17 cellular contexts compared by ENCODE assay signal in the genomic region with DNA sequence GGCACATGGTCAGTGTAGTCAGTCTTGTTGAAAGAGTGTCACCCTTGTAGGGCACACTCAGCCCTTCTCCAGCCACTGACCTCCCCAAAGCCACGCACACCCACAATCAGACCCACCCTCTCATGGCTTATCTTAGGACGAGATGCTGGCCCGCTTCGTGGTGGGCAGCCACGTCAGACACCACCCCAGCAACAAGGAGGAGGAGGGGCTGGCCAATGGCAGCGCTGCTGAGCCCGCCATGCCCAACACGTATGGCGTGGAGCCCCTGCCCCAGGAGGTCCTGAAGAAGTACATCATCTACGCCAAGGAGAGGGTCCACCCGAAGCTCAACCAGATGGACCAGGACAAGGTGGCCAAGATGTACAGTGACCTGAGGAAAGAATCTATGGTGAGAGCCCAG. TPM values are rescaled to one million over a fixed set of nuclear protein-coding genes. Genes with fewer than 3 reads are reported as not detected.
DNase-seq lines count a peak whose midpoint lies in the region; ATAC-seq, FAIRE-seq and TF ChIP-seq lines count a peak whose summit lies in the region.
"Had no signal": no experiment of that assay in that cellular context is flagged by ENCODE, and none has a peak within 500 bp of the region (broad histone marks: within the 10 kb centered on the region; RNA-seq: fewer than 3 reads in every experiment).

No MANE protein-coding gene starts in this region.

- H4K8ac ChIP-seq in neuronal stem cell (ENCODE audit: low read depth, low read length) = no peak overlapping the region

- ATAC-seq in activated naive CD8-positive, alpha-beta T cell treated with anti-CD3 and anti-CD28 coated beads, Interleukin-2, amount 50 U/mL, for 24 hours = no peak
- ATAC-seq in K562 = no peak
- ATAC-seq: CD8-positive, alpha-beta T cell had no signal

- 87% methylated on average over 5 of the region's 11 CpGs for WGBS in K562 (ENCODE audit: insufficient coverage, low coverage, missing lambda C conversion rate)
- WGBS in neuronal stem cell (ENCODE audit: extremely low coverage in 2 of 2, insufficient read length in 2 of 2, insufficient replicate concordance in 1 of 2), 2 donors = no CpG with 5 or more reads among the region's 11 CpGs

- no peak overlapping the region for H3K14ac ChIP-seq in neuronal stem cell (ENCODE audit: low read length)

- H3K27ac ChIP-seq in K562 (ENCODE audit: extremely low read depth, low read depth, low read length) (no peak overlapping the region), neuronal stem cell (replicated peaks; ENCODE audit: low read length) (no peak overlapping the region)

- no peak for TF ChIP-seq POLR2A in K562 (conservative IDR thresholded peaks at IDR 0.05)

- FAIRE-seq in K562 (lab: Jason Lieb, UNC) (no peak), urothelium cell line (lab: Jason Lieb, UNC) (peak; percentile 35)
- FAIRE-seq: A204.1, GM12892, GM19239 had no signal

- H3K9me1 ChIP-seq in K562 (ENCODE audit: control insufficient read depth, insufficient read depth, low read length) = no peaks in the 10 kb centered on the region

- TF ChIP-seq CTCF in K562 (IDR thresholded peaks at IDR 0.05 in 2 of 3, conservative IDR thresholded peaks at IDR 0.05 in 1 of 3; ENCODE audit: insufficient read depth in 2 of 3, low read depth in 1 of 3, low read length in 3 of 3) = no peak

- no peak for DNase-seq in activated naive CD8-positive, alpha-beta T cell treated with anti-CD3 and anti-CD28 coated beads for 36 hours
- DNase-seq in activated naive CD8-positive, alpha-beta T cell treated with anti-CD3 and anti-CD28 coated beads, Interleukin-2, amount 50 U/mL, for 24 hours = no peak
- DNase-seq in K562 (ENCODE audit: extremely low read depth in 1 of 4, low spot score in 3 of 4) (no peak), neuronal stem cell (ENCODE audit: low spot score) (no peak), urothelium cell line (ENCODE audit: low spot score) (no peak), NK-92 (lab: John Stamatoyannopoulos, UW; ENCODE audit: unreplicated experiment) (no peak), OCI-M1 (lab: John Stamatoyannopoulos, UW) (no peak)
- DNase-seq: Caco-2; CD8-positive, alpha-beta T cell; DND-41; GDM1; GOT3 had no signal

- H3K4me3 Mint-ChIP-seq in activated naive CD8-positive, alpha-beta T cell treated with anti-CD3 and anti-CD28 coated beads for 36 hours = no peak overlapping the region
- H3K4me3 Mint-ChIP-seq in activated naive CD8-positive, alpha-beta T cell treated with anti-CD3 and anti-CD28 coated beads, Interleukin-2, amount 50 U/mL, for 24 hours = no peak overlapping the region
- H3K4me3 Mint-ChIP-seq: CD14-positive monocyte; CD8-positive, alpha-beta T cell had no signal

- no peaks in the 10 kb centered on the region for H3K79me2 ChIP-seq in K562 (ENCODE audit: control insufficient read depth, insufficient read depth, low read length)

- peak overlapping the region; percentile 13 for H3K27ac Mint-ChIP-seq in activated naive CD8-positive, alpha-beta T cell treated with anti-CD3 and anti-CD28 coated beads for 36 hours
- H3K27ac Mint-ChIP-seq in activated naive CD8-positive, alpha-beta T cell treated with anti-CD3 and anti-CD28 coated beads, Interleukin-2, amount 50 U/mL, for 24 hours = no peak overlapping the region
- H3K27ac Mint-ChIP-seq: CD8-positive, alpha-beta T cell had no signal

- H3K27me3 ChIP-seq in K562 (ENCODE audit: control insufficient read depth in 2 of 2, insufficient read depth in 2 of 2, low read length in 2 of 2) (no peaks in the 10 kb centered on the region), neuronal stem cell (ENCODE audit: control insufficient read depth in 3 of 3, insufficient read depth in 3 of 3, low read depth in 1 of 3, low read length in 3 of 3) (no peaks in the 10 kb centered on the region)

- peaks cover 75% of the 10 kb centered on the region for H3K36me3 Mint-ChIP-seq in activated naive CD8-positive, alpha-beta T cell treated with anti-CD3 and anti-CD28 coated beads for 36 hours
- H3K36me3 Mint-ChIP-seq in activated naive CD8-positive, alpha-beta T cell treated with anti-CD3 and anti-CD28 coated beads, Interleukin-2, amount 50 U/mL, for 24 hours (ENCODE audit: low read depth) = peaks cover 80% of the 10 kb centered on the region

- H3K4me2 ChIP-seq in K562 (ENCODE audit: insufficient read depth, low read length) (no peak overlapping the region), neuronal stem cell (ENCODE audit: insufficient read depth, low read length, poor library complexity, severe bottlenecking) (no peak overlapping the region)

- no peak overlapping the region for H2BK5ac ChIP-seq in neuronal stem cell (ENCODE audit: low read length)

- in situ Hi-C loops in K562 (cut with MboI) = no loop called here

- no peak overlapping the region for H2AK5ac ChIP-seq in neuronal stem cell (ENCODE audit: low read depth, low read length)

- H3K36me3 ChIP-seq in K562 (ENCODE audit: control insufficient read depth, insufficient read depth, low read length) = peaks cover 83% of the 10 kb centered on the region; the same call in 2 of the 3 replicates
- peaks cover 78 to 95% of the 10 kb centered on the region in 2 donors for H3K36me3 ChIP-seq in neuronal stem cell (replicated peaks in 1 of 2; ENCODE audit: control insufficient read depth in 2 of 2, insufficient read depth in 2 of 2, low read length in 2 of 2)

- no peak overlapping the region for H2BK120ac ChIP-seq in neuronal stem cell (ENCODE audit: low read depth, low read length)

- no peaks in the 10 kb centered on the region for H3K9me3 Mint-ChIP-seq in activated naive CD8-positive, alpha-beta T cell treated with anti-CD3 and anti-CD28 coated beads for 36 hours
- no peaks in the 10 kb centered on the region for H3K9me3 Mint-ChIP-seq in activated naive CD8-positive, alpha-beta T cell treated with anti-CD3 and anti-CD28 coated beads, Interleukin-2, amount 50 U/mL, for 24 hours
- H3K9me3 Mint-ChIP-seq: CD14-positive monocyte; CD8-positive, alpha-beta T cell had no signal

- no peak overlapping the region for H4K91ac ChIP-seq in neuronal stem cell (ENCODE audit: low read depth, low read length, poor library complexity)

- H3K18ac ChIP-seq in neuronal stem cell (ENCODE audit: low read length) = peak overlapping the region; percentile 21

- H3K9ac ChIP-seq in K562 (ENCODE audit: insufficient read depth in 1 of 2, low read depth in 2 of 2, low read length in 2 of 2) = no peak overlapping the region
- peak overlapping the region; percentile 35 for H3K9ac ChIP-seq in neuronal stem cell (ENCODE audit: low read depth, low read length, poor library complexity)

- H3K4ac ChIP-seq in neuronal stem cell (ENCODE audit: low read length) = no peak overlapping the region

- H3K4me1 ChIP-seq in K562 (replicated peaks in 1 of 2; ENCODE audit: control insufficient read depth in 2 of 2, insufficient read depth in 2 of 2, low read length in 2 of 2) (no peaks in the 10 kb centered on the region), neuronal stem cell (ENCODE audit: control insufficient read depth in 2 of 2, insufficient read depth in 1 of 2, low read depth in 1 of 2, low read length in 2 of 2) (no peaks in the 10 kb centered on the region)
- H3K4me1 ChIP-seq: Caco-2, HAP-1 had no signal

- H3K4me3 ChIP-seq in K562 (no peak overlapping the region), neuronal stem cell (ENCODE audit: low read length in 2 of 2) (no peak overlapping the region)
- H3K4me3 ChIP-seq: HAP-1 had no signal

- peaks cover 8% of the 10 kb centered on the region for H3K79me1 ChIP-seq in neuronal stem cell (ENCODE audit: low read depth, low read length)

- H4K20me1 ChIP-seq in K562 (replicated peaks; ENCODE audit: control insufficient read depth, insufficient read depth, low read length) = no peaks in the 10 kb centered on the region; the same call in none of the 2 replicates

- intact Hi-C loops in K562 (cut with micrococcal nuclease) = no loop called here

- H3K27me3 Mint-ChIP-seq in activated naive CD8-positive, alpha-beta T cell treated with anti-CD3 and anti-CD28 coated beads for 36 hours = no peaks in the 10 kb centered on the region
- H3K27me3 Mint-ChIP-seq in activated naive CD8-positive, alpha-beta T cell treated with anti-CD3 and anti-CD28 coated beads, Interleukin-2, amount 50 U/mL, for 24 hours = no peaks in the 10 kb centered on the region

- TF ChIP-seq RAD21 in K562 (CRISPR knock-in tag; conservative IDR thresholded peaks at IDR 0.05 in 1 of 2, IDR thresholded peaks at IDR 0.05 in 1 of 2) = no peak

- CTCF ChIA-PET in K562 (lab: Yijun Ruan, JAX; ENCODE audit: low intra/inter-chr PET ratio) = no interaction called here

- H2BK12ac ChIP-seq in neuronal stem cell (ENCODE audit: low read length) = no peak overlapping the region

- POLR2A ChIA-PET in K562 (lab: Yijun Ruan, JAX) = no interaction called here

- H3K9me3 ChIP-seq in K562 (replicated peaks; ENCODE audit: control insufficient read depth, insufficient read depth, low read depth, low read length) = no peaks in the 10 kb centered on the region
- H3K9me3 ChIP-seq in neuronal stem cell (replicated peaks in 1 of 2; ENCODE audit: control insufficient read depth in 2 of 2, insufficient read depth in 1 of 2, low read depth in 1 of 2, low read length in 2 of 2) = peaks cover 0 to 4% of the 10 kb centered on the region in 2 donors
- H3K9me3 ChIP-seq: Caco-2, HAP-1 had no signal

- TF ChIP-seq EP300 in K562 (IDR thresholded peaks at IDR 0.05; ENCODE audit: low read length) = no peak

- no TSS peak for BruUV-seq in K562 (replicated peaks; lab: Mats Ljungman, UMichigan)

- peak overlapping the region; percentile 70 for H3K23ac ChIP-seq in neuronal stem cell (ENCODE audit: low read depth, low read length, poor library complexity)

- H2BK15ac ChIP-seq in neuronal stem cell (ENCODE audit: low read length) = no peak overlapping the region

- H2AFZ ChIP-seq in K562 (ENCODE audit: low read depth, low read length) (no peak overlapping the region), neuronal stem cell (ENCODE audit: low read length) (no peak overlapping the region)

- H3K4me1 Mint-ChIP-seq in activated naive CD8-positive, alpha-beta T cell treated with anti-CD3 and anti-CD28 coated beads for 36 hours = peaks cover 3% of the 10 kb centered on the region
- H3K4me1 Mint-ChIP-seq in activated naive CD8-positive, alpha-beta T cell treated with anti-CD3 and anti-CD28 coated beads, Interleukin-2, amount 50 U/mL, for 24 hours = peaks cover 2% of the 10 kb centered on the region
- H3K4me1 Mint-ChIP-seq: CD14-positive monocyte had no signal

RNA-seq across cellular contexts. Expression of a gene that starts 10.1 kb away (rescaled TPM):
- 1 to 10 TPM; 1.3 to 1.7 TPM for total RNA-seq in activated naive CD8-positive, alpha-beta T cell treated with anti-CD3 and anti-CD28 coated beads for 36 hours
- total RNA-seq in K562 (2011; cell fraction: chromatin; rRNA removed; ENCODE audit: low replicate concordance) = 17.2 and 34.9 TPM in 2 replicates
- 47.0 and 49.4 TPM in 2 replicates for total RNA-seq in K562 (2011; cell fraction: nucleolus; rRNA removed)
- 23.7 and 31.7 TPM in 2 replicates for total RNA-seq in K562 (2011; cell fraction: nucleoplasm; rRNA removed)
- total RNA-seq in K562 (2014; rRNA removed) (52.5 and 59.1 TPM in 2 replicates), K562 (2014; rRNA removed; fragmentation: Illumina TruSeq; extraction: Trizol) (16.1 TPM in 2 replicates), K562 (2015; rRNA removed; fragmentation: Illumina TruSeq; extraction: Trizol) (21.9 and 22.3 TPM in 2 replicates), K562 (2021) (39.6 and 42.4 TPM in 2 replicates)
- polyA plus RNA-seq in K562 (2011; rRNA removed) (19.2 and 20.3 TPM in 2 replicates), K562 (2014; fragmentation: Illumina TruSeq; extraction: Trizol) (22.1 and 27.7 TPM in 2 replicates), K562 (2014; fragmentation: Nextera tagmentation; extraction: Ambion mirVana) (under 1 TPM; 0.03 to 0.07 TPM), K562 (2014; rRNA removed) (49.0 and 50.3 TPM in 2 replicates)
- polyA plus RNA-seq in K562 (2011; cell fraction: cytosol; rRNA removed) = 19.5 and 45.6 TPM in 2 replicates
- polyA plus RNA-seq in K562 (2011; cell fraction: nucleus; rRNA removed) = 22.1 and 37.7 TPM in 2 replicates
- polyA plus RNA-seq in K562 (2012) = 18.9 and 20.5 TPM in 2 replicates
- 12.9 and 14.7 TPM in 2 replicates for polyA minus RNA-seq in K562 (2011; rRNA and poly(A)+ RNA removed)
- 16.8 and 18.6 TPM in 2 replicates for polyA minus RNA-seq in K562 (2011; cell fraction: cytosol; rRNA and poly(A)+ RNA removed)
- 9.6 and 11.8 TPM in 2 replicates for polyA minus RNA-seq in K562 (2011; cell fraction: nucleus; rRNA and poly(A)+ RNA removed)
- 26.3 TPM for polyA plus RNA-seq in neuronal stem cell (2013, experiment 1 of 2)
- polyA plus RNA-seq in neuronal stem cell (2013, experiment 2 of 2) = 24.4 TPM

RNA-seq across cellular contexts. Expression of a gene that starts 20.7 kb away (rescaled TPM):
- 100 to 1,000 TPM; 311 to 325 TPM for total RNA-seq in activated naive CD8-positive, alpha-beta T cell treated with anti-CD3 and anti-CD28 coated beads for 36 hours
- total RNA-seq in K562 (2011; cell fraction: chromatin; rRNA removed; ENCODE audit: low replicate concordance) = 47.8 and 103 TPM in 2 replicates
- 73.3 and 75.2 TPM in 2 replicates for total RNA-seq in K562 (2011; cell fraction: nucleolus; rRNA removed)
- total RNA-seq in K562 (2011; cell fraction: nucleoplasm; rRNA removed) = 58.3 and 58.7 TPM in 2 replicates
- 114 and 127 TPM in 2 replicates for total RNA-seq in K562 (2014; rRNA removed)
- 42.8 and 53.3 TPM in 2 replicates for total RNA-seq in K562 (2014; rRNA removed; fragmentation: Illumina TruSeq; extraction: Trizol)
- total RNA-seq in K562 (2015; rRNA removed; fragmentation: Illumina TruSeq; extraction: Trizol) = 74.8 and 78.4 TPM in 2 replicates
- total RNA-seq in K562 (2021) = 132 and 139 TPM in 2 replicates
- polyA plus RNA-seq in K562 (2011; rRNA removed) = 85.3 and 107 TPM in 2 replicates
- 111 and 139 TPM in 2 replicates for polyA plus RNA-seq in K562 (2011; cell fraction: cytosol; rRNA removed)
- 97.8 and 104 TPM in 2 replicates for polyA plus RNA-seq in K562 (2011; cell fraction: nucleus; rRNA removed)
- 69.7 and 85.9 TPM in 2 replicates for polyA plus RNA-seq in K562 (2012)
- polyA plus RNA-seq in K562 (2014; fragmentation: Illumina TruSeq; extraction: Trizol) = 67.5 and 83.1 TPM in 2 replicates
- polyA plus RNA-seq in K562 (2014; fragmentation: Nextera tagmentation; extraction: Ambion mirVana) = 1 to 10 TPM; 5.8 to 5.9 TPM
- polyA plus RNA-seq in K562 (2014; rRNA removed) = 76.5 and 83.7 TPM in 2 replicates
- polyA minus RNA-seq in K562 (2011; rRNA and poly(A)+ RNA removed) = 93.0 and 140 TPM in 2 replicates
- 127 and 131 TPM in 2 replicates for polyA minus RNA-seq in K562 (2011; cell fraction: cytosol; rRNA and poly(A)+ RNA removed)
- 35.5 and 49.1 TPM in 2 replicates for polyA minus RNA-seq in K562 (2011; cell fraction: nucleus; rRNA and poly(A)+ RNA removed)
- polyA plus RNA-seq in neuronal stem cell (2013, experiment 1 of 2) = 68.7 TPM
- 67.7 TPM for polyA plus RNA-seq in neuronal stem cell (2013, experiment 2 of 2)

RNA-seq across cellular contexts. Expression of a gene that starts 28.4 kb away (rescaled TPM):
- total RNA-seq in activated naive CD8-positive, alpha-beta T cell treated with anti-CD3 and anti-CD28 coated beads for 36 hours = 10 to 100 TPM; 29.4 to 32.3 TPM
- 9.3 and 35.1 TPM in 2 replicates for total RNA-seq in K562 (2011; cell fraction: chromatin; rRNA removed; ENCODE audit: low replicate concordance)
- 40.4 and 44.2 TPM in 2 replicates for total RNA-seq in K562 (2011; cell fraction: nucleolus; rRNA removed)
- 25.4 and 30.3 TPM in 2 replicates for total RNA-seq in K562 (2011; cell fraction: nucleoplasm; rRNA removed)
- total RNA-seq in K562 (2014; rRNA removed) (18.6 and 23.2 TPM in 2 replicates), K562 (2014; rRNA removed; fragmentation: Illumina TruSeq; extraction: Trizol) (3.7 and 7.3 TPM in 2 replicates), K562 (2015; rRNA removed; fragmentation: Illumina TruSeq; extraction: Trizol) (9.2 and 10.3 TPM in 2 replicates), K562 (2021) (19.4 and 21.5 TPM in 2 replicates)
- polyA plus RNA-seq in K562 (2011; rRNA removed) (13.9 and 18.2 TPM in 2 replicates), K562 (2014; fragmentation: Illumina TruSeq; extraction: Trizol) (11.1 and 13.2 TPM in 2 replicates), K562 (2014; fragmentation: Nextera tagmentation; extraction: Ambion mirVana) (1 to 10 TPM in 1 of 2 experiments, under 1 TPM in 1; 0.66 to 1.4 TPM), K562 (2014; rRNA removed) (16.7 and 19.5 TPM in 2 replicates)
- polyA plus RNA-seq in K562 (2011; cell fraction: cytosol; rRNA removed) = 26.2 and 45.0 TPM in 2 replicates
- polyA plus RNA-seq in K562 (2011; cell fraction: nucleus; rRNA removed) = 43.6 and 57.3 TPM in 2 replicates
- polyA plus RNA-seq in K562 (2012) = 14.2 and 17.5 TPM in 2 replicates
- 7.6 and 11.4 TPM in 2 replicates for polyA minus RNA-seq in K562 (2011; rRNA and poly(A)+ RNA removed)
- 9.7 and 14.2 TPM in 2 replicates for polyA minus RNA-seq in K562 (2011; cell fraction: cytosol; rRNA and poly(A)+ RNA removed)
- 9.0 and 15.6 TPM in 2 replicates for polyA minus RNA-seq in K562 (2011; cell fraction: nucleus; rRNA and poly(A)+ RNA removed)
- polyA plus RNA-seq in neuronal stem cell (2013, experiment 1 of 2) = 17.1 TPM
- polyA plus RNA-seq in neuronal stem cell (2013, experiment 2 of 2) = 16.1 TPM

RNA-seq across cellular contexts. Expression of a gene that starts 53.9 kb away (rescaled TPM):
- 1 to 10 TPM; 6.8 to 8.0 TPM for total RNA-seq in activated naive CD8-positive, alpha-beta T cell treated with anti-CD3 and anti-CD28 coated beads for 36 hours
- total RNA-seq in K562 (2011; cell fraction: chromatin; rRNA removed; ENCODE audit: low replicate concordance) = 7.7 and 16.8 TPM in 2 replicates
- total RNA-seq in K562 (2011; cell fraction: nucleolus; rRNA removed) = 13.7 and 16.5 TPM in 2 replicates
- total RNA-seq in K562 (2011; cell fraction: nucleoplasm; rRNA removed) = 6.9 and 9.3 TPM in 2 replicates
- total RNA-seq in K562 (2014; rRNA removed) (0.68 and 1.0 TPM in 2 replicates), K562 (2014; rRNA removed; fragmentation: Illumina TruSeq; extraction: Trizol) (0.25 and 0.26 TPM in 2 replicates), K562 (2015; rRNA removed; fragmentation: Illumina TruSeq; extraction: Trizol) (0.29 and 0.30 TPM in 2 replicates), K562 (2021) (1.6 and 1.9 TPM in 2 replicates)
- polyA plus RNA-seq in K562 (2011; rRNA removed) (1.2 and 1.7 TPM in 2 replicates), K562 (2014; fragmentation: Illumina TruSeq; extraction: Trizol) (0.42 and 1.1 TPM in 2 replicates), K562 (2014; fragmentation: Nextera tagmentation; extraction: Ambion mirVana) (under 1 TPM in 1 of 2 experiments, not detected in 1; 0.04 TPM), K562 (2014; rRNA removed) (1.4 and 2.3 TPM in 2 replicates)
- 1.3 and 2.5 TPM in 2 replicates for polyA plus RNA-seq in K562 (2011; cell fraction: cytosol; rRNA removed)
- 14.3 and 22.2 TPM in 2 replicates for polyA plus RNA-seq in K562 (2011; cell fraction: nucleus; rRNA removed)
- 1.7 and 6.1 TPM in 2 replicates for polyA plus RNA-seq in K562 (2012)
- polyA minus RNA-seq in K562 (2011; rRNA and poly(A)+ RNA removed) = 0.60 and 0.95 TPM in 2 replicates
- 1.0 and 2.4 TPM in 2 replicates for polyA minus RNA-seq in K562 (2011; cell fraction: cytosol; rRNA and poly(A)+ RNA removed)
- 4.1 and 5.9 TPM in 2 replicates for polyA minus RNA-seq in K562 (2011; cell fraction: nucleus; rRNA and poly(A)+ RNA removed)
- polyA plus RNA-seq in neuronal stem cell (2013, experiment 1 of 2) = 5.8 TPM
- polyA plus RNA-seq in neuronal stem cell (2013, experiment 2 of 2) = 6.1 TPM

Comparison
In these comparisons a context has a peak if more than half of its experiments do, and no peak if none do; other contexts are left out.
1. RNA of a gene that starts 10.1 kb away (total RNA-seq): 16.1 to 59.1 TPM in K562; 1.3 to 1.7 TPM in activated naive CD8-positive, alpha-beta T cell treated with anti-CD3 and anti-CD28 coated beads for 36 hours; every median in the first group is over 4 times any median in the second.